ENCODE assay signal across 8 cellular contexts in genomic region chr15:59174846-59175831, GRCh38. TPM values are rescaled to one million over a fixed set of nuclear protein-coding genes. Genes with fewer than 3 reads are reported as not detected.
DNase-seq lines count a peak whose midpoint lies in the region; ATAC-seq and TF ChIP-seq lines count a peak whose summit lies in the region.

No MANE protein-coding gene starts in this region.

- H3K4me3 Mint-ChIP-seq in neural crest cell (no peak overlapping the region), type B pancreatic cell (no peak overlapping the region)

- peak overlapping the region; percentile 42 for H3K4me2 ChIP-seq in HCT116 (ENCODE audit: low read length)

- TF ChIP-seq RAD21 in HCT116 (IDR thresholded peaks at IDR 0.05; ENCODE audit: low read depth) = peak; percentile 84

- no TSS peak for BruUV-seq in HCT116 (replicated peaks; lab: Mats Ljungman, UMichigan)

- peak; percentile 70 to 74 (median 72) for TF ChIP-seq CTCF in HCT116 (IDR thresholded peaks at IDR 0.05 in 2 of 3, conservative IDR thresholded peaks at IDR 0.05 in 1 of 3; ENCODE audit: borderline replicate concordance in 1 of 3, insufficient read depth in 1 of 3, low read depth in 2 of 3, low read length in 2 of 3)
- peak; percentile 61 for TF ChIP-seq CTCF in fibroblast of mammary gland (conservative IDR thresholded peaks at IDR 0.05; ENCODE audit: control insufficient read depth, insufficient read depth, low read depth, low read length)
- TF ChIP-seq CTCF in neural crest cell (conservative IDR thresholded peaks at IDR 0.05) = peak; percentile 73
- TF ChIP-seq CTCF in type B pancreatic cell (conservative IDR thresholded peaks at IDR 0.05) = peak; percentile 77

- H3K27ac ChIP-seq in HCT116 (ENCODE audit: low read depth, low read length) = no peak overlapping the region; the same call in 1 of the 2 replicates

- no peaks in the 10 kb centered on the region for H3K27me3 ChIP-seq in HCT116 (ENCODE audit: insufficient read depth, low read length)

- RAD21 ChIA-PET in HCT116 (lab: Charles Lee; ENCODE audit: low non-redundant PET in 1 of 2, low total read pairs in 2 of 2, uncharacterized antibody in 2 of 2, unreplicated experiment in 2 of 2) = interaction anchor here (0.7 to 1.4 kb wide), 4 partner anchors 235 to 325 kb away, joined by 3 to 6 read pairs (median 3); no protein-coding TSS in a partner anchor

- H2AFZ ChIP-seq in HCT116 (ENCODE audit: low read depth, low read length, poor library complexity, severe bottlenecking) = no peak overlapping the region

- H3K27ac Mint-ChIP-seq in neural crest cell (ENCODE audit: unreplicated experiment) (no peak overlapping the region), type B pancreatic cell (peak overlapping the region; percentile 58)

- DNase-seq in DMS53 treated with DMSO at 0.1 percent for 48 hours (lab: John Stamatoyannopoulos, UW; ENCODE audit: unreplicated experiment) = peak; percentile 86
- DNase-seq in HCT116 (ENCODE audit: low read depth, low spot score) = peak; percentile 74
- DNase-seq in NCI-H524 treated with DMSO at 0.1 percent for 48 hours (lab: John Stamatoyannopoulos, UW) = peak; percentile 75
- DNase-seq in activated CD8-positive, alpha-beta memory T cell treated with anti-CD3 and anti-CD28 coated beads, Interleukin-2, amount 50 U/mL, for 24 hours (ENCODE audit: extremely low read depth) = peak; percentile 5
- peak; percentile 85 for DNase-seq in fibroblast of mammary gland (ENCODE audit: low read depth)
- peak; percentile 33 for DNase-seq in neural crest cell (ENCODE audit: low read depth, low spot score)
- DNase-seq in type B pancreatic cell (ENCODE audit: extremely low spot score, unreplicated experiment) = no peak
- DNase-seq in NCI-H128 (lab: John Stamatoyannopoulos, UW; ENCODE audit: unreplicated experiment) = no peak

- H3K4me1 ChIP-seq in HCT116 (ENCODE audit: control insufficient read depth in 1 of 2, insufficient read depth in 2 of 2, low read length in 2 of 2) = peaks cover 9 to 24% of the 10 kb centered on the region in 2 experiments

- POLR2A ChIA-PET in HCT116 (lab: Charles Lee) = no interaction called here

- H3K27me3 Mint-ChIP-seq in neural crest cell (ENCODE audit: low read depth) (no peaks in the 10 kb centered on the region), type B pancreatic cell (no peaks in the 10 kb centered on the region)

- peak; percentile 96 for ATAC-seq in HCT116

- H3K4me3 ChIP-seq in HCT116 (replicated peaks in 1 of 2; ENCODE audit: low read depth in 1 of 2, low read length in 2 of 2) (no peak overlapping the region), fibroblast of mammary gland (ENCODE audit: control insufficient read depth, low read depth, low read length) (no peak overlapping the region)

- intact Hi-C loops in HCT116 (cut with micrococcal nuclease) = loop anchor here (2.0 to 10.0 kb wide), 3 partner anchors 200 to 318 kb away; partner anchors contain the start of gene MYO1E

- H3K9ac ChIP-seq in HCT116 (ENCODE audit: low read length) = peak overlapping the region; percentile 19; the same call in 1 of the 2 replicates

- no peaks in the 10 kb centered on the region for H3K9me3 ChIP-seq in HCT116 (ENCODE audit: control insufficient read depth in 1 of 2, insufficient read depth in 1 of 2, low read depth in 1 of 2, low read length in 2 of 2)

- no peak for TF ChIP-seq POLR2A in HCT116 (IDR thresholded peaks at IDR 0.05; ENCODE audit: borderline replicate concordance, extremely low read depth, insufficient read depth, insufficient read length)

- H3K4me1 Mint-ChIP-seq in neural crest cell = peaks cover 15% of the 10 kb centered on the region
- no peaks in the 10 kb centered on the region for H3K4me1 Mint-ChIP-seq in type B pancreatic cell (ENCODE audit: unreplicated experiment)

- H3K79me2 ChIP-seq in HCT116 (ENCODE audit: insufficient read depth, low read length) = no peaks in the 10 kb centered on the region

- H3K36me3 ChIP-seq in HCT116 (ENCODE audit: control insufficient read depth in 1 of 2, insufficient read depth in 2 of 2, low read length in 2 of 2) = peaks cover 12 to 21% of the 10 kb centered on the region in 2 experiments; a peak in 2 of 4 replicates

- CTCF ChIA-PET in HCT116 (lab: Charles Lee) = interaction anchor here (1.0 to 2.0 kb wide), 7 partner anchors 10 to 354 kb away, joined by 3 to 14 read pairs (median 5); no protein-coding TSS in a partner anchor

- no peaks in the 10 kb centered on the region for H3K9me3 Mint-ChIP-seq in neural crest cell
- H3K9me3 Mint-ChIP-seq in type B pancreatic cell = no peaks in the 10 kb centered on the region

- H3K36me3 Mint-ChIP-seq in neural crest cell (ENCODE audit: low read depth) = peaks cover 15% of the 10 kb centered on the region
- H3K36me3 Mint-ChIP-seq in type B pancreatic cell = peaks cover 30% of the 10 kb centered on the region

- no peaks in the 10 kb centered on the region for H3K9me2 ChIP-seq in HCT116 (ENCODE audit: insufficient read depth)

- H4K20me1 ChIP-seq in HCT116 (ENCODE audit: insufficient read depth) = no peaks in the 10 kb centered on the region

TF ChIP-seq in HCT116, 20 proteins besides CTCF, POLR2A, EP300 and RAD21:
- TF ChIP-seq EZH2phosphoT487 (IDR thresholded peaks at IDR 0.05; ENCODE audit: borderline replicate concordance) (no peak), ATF3 (IDR thresholded peaks at IDR 0.05) (no peak), SIN3A (IDR thresholded peaks at IDR 0.05; ENCODE audit: low read depth) (no peak), ZNF274 (IDR thresholded peaks at IDR 0.05; ENCODE audit: low read depth, low read length) (no peak), TCF7L2 (IDR thresholded peaks at IDR 0.05; ENCODE audit: borderline replicate concordance, extremely low read depth, insufficient read depth, insufficient read length) (no peak), SRF (IDR thresholded peaks at IDR 0.05; ENCODE audit: low read depth) (no peak), YY1 (IDR thresholded peaks at IDR 0.05; ENCODE audit: extremely low read depth, insufficient replicate concordance, low read depth, low read length) (peak; percentile 15), FOSL1 (IDR thresholded peaks at IDR 0.05; ENCODE audit: low read depth) (no peak; the same call in 1 of the 2 replicates), ZFX (IDR thresholded peaks at IDR 0.05) (no peak), ELF1 (IDR thresholded peaks at IDR 0.05; ENCODE audit: borderline replicate concordance, low read depth) (no peak), CBX3 (IDR thresholded peaks at IDR 0.05; ENCODE audit: low read depth) (peak; percentile 61; the same call in 1 of the 2 replicates), SP1 (IDR thresholded peaks at IDR 0.05; ENCODE audit: low read depth) (peak; percentile 6; the same call in 1 of the 2 replicates)
- TF ChIP-seq, protein P1, sequence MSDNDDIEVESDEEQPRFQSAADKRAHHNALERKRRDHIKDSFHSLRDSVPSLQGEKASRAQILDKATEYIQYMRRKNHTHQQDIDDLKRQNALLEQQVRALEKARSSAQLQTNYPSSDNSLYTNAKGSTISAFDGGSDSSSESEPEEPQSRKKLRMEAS (IDR thresholded peaks at IDR 0.05) = no peak; the same call in 1 of the 2 replicates
- TF ChIP-seq, protein P2, sequence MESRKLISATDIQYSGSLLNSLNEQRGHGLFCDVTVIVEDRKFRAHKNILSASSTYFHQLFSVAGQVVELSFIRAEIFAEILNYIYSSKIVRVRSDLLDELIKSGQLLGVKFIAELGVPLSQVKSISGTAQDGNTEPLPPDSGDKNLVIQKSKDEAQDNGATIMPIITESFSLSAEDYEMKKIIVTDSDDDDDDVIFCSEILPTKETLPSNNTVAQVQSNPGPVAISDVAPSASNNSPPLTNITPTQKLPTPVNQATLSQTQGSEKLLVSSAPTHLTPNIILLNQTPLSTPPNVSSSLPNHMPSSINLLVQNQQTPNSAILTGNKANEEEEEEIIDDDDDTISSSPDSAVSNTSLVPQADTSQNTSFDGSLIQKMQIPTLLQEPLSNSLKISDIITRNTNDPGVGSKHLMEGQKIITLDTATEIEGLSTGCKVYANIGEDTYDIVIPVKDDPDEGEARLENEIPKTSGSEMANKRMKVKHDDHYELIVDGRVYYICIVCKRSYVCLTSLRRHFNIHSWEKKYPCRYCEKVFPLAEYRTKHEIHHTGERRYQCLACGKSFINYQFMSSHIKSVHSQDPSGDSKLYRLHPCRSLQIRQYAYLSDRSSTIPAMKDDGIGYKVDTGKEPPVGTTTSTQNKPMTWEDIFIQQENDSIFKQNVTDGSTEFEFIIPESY (IDR thresholded peaks at IDR 0.05; ENCODE audit: extremely low read depth, insufficient replicate concordance, low read length) = no peak
- TF ChIP-seq, protein P3, sequence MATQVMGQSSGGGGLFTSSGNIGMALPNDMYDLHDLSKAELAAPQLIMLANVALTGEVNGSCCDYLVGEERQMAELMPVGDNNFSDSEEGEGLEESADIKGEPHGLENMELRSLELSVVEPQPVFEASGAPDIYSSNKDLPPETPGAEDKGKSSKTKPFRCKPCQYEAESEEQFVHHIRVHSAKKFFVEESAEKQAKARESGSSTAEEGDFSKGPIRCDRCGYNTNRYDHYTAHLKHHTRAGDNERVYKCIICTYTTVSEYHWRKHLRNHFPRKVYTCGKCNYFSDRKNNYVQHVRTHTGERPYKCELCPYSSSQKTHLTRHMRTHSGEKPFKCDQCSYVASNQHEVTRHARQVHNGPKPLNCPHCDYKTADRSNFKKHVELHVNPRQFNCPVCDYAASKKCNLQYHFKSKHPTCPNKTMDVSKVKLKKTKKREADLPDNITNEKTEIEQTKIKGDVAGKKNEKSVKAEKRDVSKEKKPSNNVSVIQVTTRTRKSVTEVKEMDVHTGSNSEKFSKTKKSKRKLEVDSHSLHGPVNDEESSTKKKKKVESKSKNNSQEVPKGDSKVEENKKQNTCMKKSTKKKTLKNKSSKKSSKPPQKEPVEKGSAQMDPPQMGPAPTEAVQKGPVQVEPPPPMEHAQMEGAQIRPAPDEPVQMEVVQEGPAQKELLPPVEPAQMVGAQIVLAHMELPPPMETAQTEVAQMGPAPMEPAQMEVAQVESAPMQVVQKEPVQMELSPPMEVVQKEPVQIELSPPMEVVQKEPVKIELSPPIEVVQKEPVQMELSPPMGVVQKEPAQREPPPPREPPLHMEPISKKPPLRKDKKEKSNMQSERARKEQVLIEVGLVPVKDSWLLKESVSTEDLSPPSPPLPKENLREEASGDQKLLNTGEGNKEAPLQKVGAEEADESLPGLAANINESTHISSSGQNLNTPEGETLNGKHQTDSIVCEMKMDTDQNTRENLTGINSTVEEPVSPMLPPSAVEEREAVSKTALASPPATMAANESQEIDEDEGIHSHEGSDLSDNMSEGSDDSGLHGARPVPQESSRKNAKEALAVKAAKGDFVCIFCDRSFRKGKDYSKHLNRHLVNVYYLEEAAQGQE (IDR thresholded peaks at IDR 0.05; ENCODE audit: low read depth) = no peak

RNA-seq across cellular contexts. Expression of gene LDHAL6B, which starts 31.5 kb away (rescaled TPM):
- total RNA-seq in HCT116 (2021; ENCODE audit: unreplicated experiment) = not detected
- 0.09 and 0.12 TPM in 2 replicates for polyA plus RNA-seq in HCT116 (2012)
- not detected in 2 replicates for total RNA-seq in neural crest cell
- not detected in 2 replicates for total RNA-seq in type B pancreatic cell (ENCODE audit: low replicate concordance)

Comparison
In these comparisons a context has a peak if more than half of its experiments do, and no peak if none do; other contexts are left out.
1. DNase-seq: peak in DMS53 treated with DMSO at 0.1 percent for 48 hours (single experiment), HCT116 (single experiment), NCI-H524 treated with DMSO at 0.1 percent for 48 hours (single experiment), activated CD8-positive, alpha-beta memory T cell treated with anti-CD3 and anti-CD28 coated beads, Interleukin-2, amount 50 U/mL, for 24 hours (single experiment), fibroblast of mammary gland (single experiment) and neural crest cell (single experiment); none in type B pancreatic cell (single experiment) and NCI-H128 (single experiment).
2. Peak in every context shown above with its lines, with median percentiles within 50 percentile points of each other: CTCF ChIP-seq.